ENCODE assay signal across 16 cellular contexts in genomic region chr17:50349241-50349595, GRCh38. TPM values are rescaled to one million over a fixed set of nuclear protein-coding genes. Genes with fewer than 3 reads are reported as not detected.
DNase-seq lines count a peak whose midpoint lies in the region; ATAC-seq lines count a peak whose summit lies in the region.
"Had no signal": no experiment of that assay in that cellular context is flagged by ENCODE, and none has a peak within 500 bp of the region (broad histone marks: within the 10 kb centered on the region; RNA-seq: fewer than 3 reads in every experiment).

No MANE protein-coding gene starts in this region.

- peaks cover 14% of the 10 kb centered on the region for H3K27me3 Mint-ChIP-seq in activated naive CD4-positive, alpha-beta T cell treated with anti-CD3 and anti-CD28 coated beads, Interleukin-2, amount 10 ng/mL, durations not matched to agents 7 days and 5 days
- H3K27me3 Mint-ChIP-seq in activated CD4-positive, alpha-beta memory T cell treated with anti-CD3 and anti-CD28 coated beads, Interleukin-2, amount 10 ng/mL, durations not matched to agents 7 days and 5 days, result no peaks in the 10 kb centered on the region
- H3K27me3 Mint-ChIP-seq in immature natural killer cell (ENCODE audit: low read depth in 3 of 3), result peaks cover 0 to 5% (median 0%) of the 10 kb centered on the region in 3 donors
- H3K27me3 Mint-ChIP-seq in stimulated activated naive B cell treated with anti-CD40 and anti-IgM and Interleukin-4, amounts not matched to agents 10 μg/mL and 1 μg/mL and 100 μg/mL, for 72 hours, result no peaks in the 10 kb centered on the region

- H3K27me3 ChIP-seq in SJCRH30, result peaks cover 5% of the 10 kb centered on the region; the same call in 1 of the 2 replicates
- H3K27me3 ChIP-seq: ascending aorta, right lobe of liver, vagina had no signal

- POLR2A ChIA-PET in activated CD4-positive, alpha-beta memory T cell treated with anti-CD3 and anti-CD28 coated beads, Interleukin-2, amount 10 ng/mL, durations not matched to agents 7 days and 5 days (lab: Charles Lee), result interaction anchor here (1.8 to 7.8 kb wide), 3 partner anchors 12 to 48 kb away, joined by 7 to 60 read pairs (median 56); partner anchors contain the start of genes EME1, LRRC59 and MRPL27

- no peaks in the 10 kb centered on the region for H3K9me3 ChIP-seq in SJCRH30 (replicated peaks)
- H3K9me3 ChIP-seq: ascending aorta, right lobe of liver, vagina had no signal

- peaks cover 7% of the 10 kb centered on the region for H3K36me3 Mint-ChIP-seq in activated naive CD4-positive, alpha-beta T cell treated with anti-CD3 and anti-CD28 coated beads, Interleukin-2, amount 10 ng/mL, durations not matched to agents 7 days and 5 days
- peaks cover 10% of the 10 kb centered on the region for H3K36me3 Mint-ChIP-seq in activated CD4-positive, alpha-beta memory T cell treated with anti-CD3 and anti-CD28 coated beads, Interleukin-2, amount 10 ng/mL, durations not matched to agents 7 days and 5 days (ENCODE audit: low read depth)
- H3K36me3 Mint-ChIP-seq in immature natural killer cell, result no peaks in the 10 kb centered on the region
- peaks cover 7 to 19% of the 10 kb centered on the region in 2 donors for H3K36me3 Mint-ChIP-seq in stimulated activated naive B cell treated with anti-CD40 and anti-IgM and Interleukin-4, amounts not matched to agents 10 μg/mL and 1 μg/mL and 100 μg/mL, for 72 hours

- CTCF ChIA-PET in activated naive CD4-positive, alpha-beta T cell treated with anti-CD3 and anti-CD28 coated beads, Interleukin-2, amount 10 ng/mL, durations not matched to agents 7 days and 5 days (lab: Charles Lee), result interaction anchor here (0.9 to 2.2 kb wide), 5 partner anchors 10 to 131 kb away, joined by 3 to 20 read pairs (median 4); partner anchors contain the start of gene LRRC59
- CTCF ChIA-PET in activated CD4-positive, alpha-beta memory T cell treated with anti-CD3 and anti-CD28 coated beads, Interleukin-2, amount 10 ng/mL, durations not matched to agents 7 days and 5 days (lab: Charles Lee), result interaction anchor here (2.4 to 5.1 kb wide), 2 partner anchors 13 to 48 kb away, joined by 12 to 37 read pairs; partner anchors contain the start of gene LRRC59

- DNase-seq in activated naive CD4-positive, alpha-beta T cell treated with anti-CD3 and anti-CD28 coated beads, Interleukin-2, amount 10 ng/mL, durations not matched to agents 7 days and 5 days, result no peak
- DNase-seq in activated naive CD4-positive, alpha-beta T cell treated with anti-CD3 and anti-CD28 coated beads, Interleukin-2, amount 50 U/mL, for 16 hours, result no peak
- DNase-seq in activated CD4-positive, alpha-beta memory T cell treated with anti-CD3 and anti-CD28 coated beads, Interleukin-2, amount 10 ng/mL, durations not matched to agents 7 days and 5 days, result no peak
- no peak for DNase-seq in immature natural killer cell
- DNase-seq in stimulated activated naive B cell treated with anti-CD40 and anti-IgM and Interleukin-4, amounts not matched to agents 10 μg/mL and 1 μg/mL and 100 μg/mL, for 72 hours, result no peak
- DNase-seq in SJCRH30, result no peak
- DNase-seq: NCI-H1930; NCI-H510A treated with DMSO at 0.1 percent for 48 hours; nucleus accumbens; SIG-M5; stimulated activated CD4-positive, alpha-beta T cell treated with anti-CD3 and anti-CD28 coated beads, Interleukin-1b, Interleukin-23, amount 100 ng/mL, for 48 hours had no signal

- peaks cover 36% of the 10 kb centered on the region for H3K4me1 Mint-ChIP-seq in activated naive CD4-positive, alpha-beta T cell treated with anti-CD3 and anti-CD28 coated beads, Interleukin-2, amount 10 ng/mL, durations not matched to agents 7 days and 5 days
- H3K4me1 Mint-ChIP-seq in activated CD4-positive, alpha-beta memory T cell treated with anti-CD3 and anti-CD28 coated beads, Interleukin-2, amount 10 ng/mL, durations not matched to agents 7 days and 5 days, result peaks cover 41% of the 10 kb centered on the region
- peaks cover 21 to 25% of the 10 kb centered on the region in 2 donors for H3K4me1 Mint-ChIP-seq in immature natural killer cell
- peaks cover 35 to 49% of the 10 kb centered on the region in 2 donors for H3K4me1 Mint-ChIP-seq in stimulated activated naive B cell treated with anti-CD40 and anti-IgM and Interleukin-4, amounts not matched to agents 10 μg/mL and 1 μg/mL and 100 μg/mL, for 72 hours

- no peak overlapping the region for H3K27ac Mint-ChIP-seq in activated naive CD4-positive, alpha-beta T cell treated with anti-CD3 and anti-CD28 coated beads, Interleukin-2, amount 10 ng/mL, durations not matched to agents 7 days and 5 days
- H3K27ac Mint-ChIP-seq in activated CD4-positive, alpha-beta memory T cell treated with anti-CD3 and anti-CD28 coated beads, Interleukin-2, amount 10 ng/mL, durations not matched to agents 7 days and 5 days, result peak overlapping the region; percentile 42
- H3K27ac Mint-ChIP-seq in immature natural killer cell, result no peak overlapping the region
- H3K27ac Mint-ChIP-seq in stimulated activated naive B cell treated with anti-CD40 and anti-IgM and Interleukin-4, amounts not matched to agents 10 μg/mL and 1 μg/mL and 100 μg/mL, for 72 hours, result peak overlapping the region; percentile 57

- no peak overlapping the region for H3K27ac ChIP-seq in SJCRH30
- H3K27ac ChIP-seq: ascending aorta, right lobe of liver, vagina had no signal

- H3K4me1 ChIP-seq in SJCRH30, result no peaks in the 10 kb centered on the region

- ATAC-seq in stimulated activated naive B cell treated with anti-CD40 and anti-IgM and Interleukin-4, amounts not matched to agents 10 μg/mL and 1 μg/mL and 100 μg/mL, for 72 hours (replicated peaks), result no peak
- ATAC-seq in GM18517 (IDR thresholded peaks at IDR 0.05; ENCODE audit: unreplicated experiment) (no peak), HG02970 (IDR thresholded peaks at IDR 0.05; ENCODE audit: low FRiP score, unreplicated experiment) (no peak)
- ATAC-seq: right lobe of liver had no signal

- H3K4me3 ChIP-seq in SJCRH30, result no peak overlapping the region
- H3K4me3 ChIP-seq: ascending aorta, right lobe of liver, vagina had no signal

- no peaks in the 10 kb centered on the region for H3K9me3 Mint-ChIP-seq in activated naive CD4-positive, alpha-beta T cell treated with anti-CD3 and anti-CD28 coated beads, Interleukin-2, amount 10 ng/mL, durations not matched to agents 7 days and 5 days
- no peaks in the 10 kb centered on the region for H3K9me3 Mint-ChIP-seq in activated CD4-positive, alpha-beta memory T cell treated with anti-CD3 and anti-CD28 coated beads, Interleukin-2, amount 10 ng/mL, durations not matched to agents 7 days and 5 days
- H3K9me3 Mint-ChIP-seq in immature natural killer cell, result no peaks in the 10 kb centered on the region
- no peaks in the 10 kb centered on the region for H3K9me3 Mint-ChIP-seq in stimulated activated naive B cell treated with anti-CD40 and anti-IgM and Interleukin-4, amounts not matched to agents 10 μg/mL and 1 μg/mL and 100 μg/mL, for 72 hours

- H3K4me3 Mint-ChIP-seq in activated naive CD4-positive, alpha-beta T cell treated with anti-CD3 and anti-CD28 coated beads, Interleukin-2, amount 10 ng/mL, durations not matched to agents 7 days and 5 days, result peak overlapping the region; percentile 31
- H3K4me3 Mint-ChIP-seq in activated CD4-positive, alpha-beta memory T cell treated with anti-CD3 and anti-CD28 coated beads, Interleukin-2, amount 10 ng/mL, durations not matched to agents 7 days and 5 days, result peak overlapping the region; percentile 35
- H3K4me3 Mint-ChIP-seq in immature natural killer cell, result peak overlapping the region in 3 of 5 donors; percentile 3 to 42 (median 36)
- H3K4me3 Mint-ChIP-seq in stimulated activated naive B cell treated with anti-CD40 and anti-IgM and Interleukin-4, amounts not matched to agents 10 μg/mL and 1 μg/mL and 100 μg/mL, for 72 hours, result no peak overlapping the region

- no peaks in the 10 kb centered on the region for H3K36me3 ChIP-seq in SJCRH30
- H3K36me3 ChIP-seq: right lobe of liver had no signal

RNA-seq across cellular contexts. Expression of gene XYLT2, which starts 3.3 kb away (rescaled TPM):
- total RNA-seq in activated CD4-positive, alpha-beta memory T cell treated with anti-CD3 and anti-CD28 coated beads, Interleukin-2, amount 10 ng/mL, durations not matched to agents 7 days and 5 days, result 10 to 100 TPM; 26.7 to 29.7 TPM
- polyA plus RNA-seq in immature natural killer cell, result 10 to 100 TPM in 1 of 3 donors, 1 to 10 TPM in 2; 6.8 to 17.4 (median 7.1) TPM
- total RNA-seq in SJCRH30 (2014; rRNA removed; shearing (Covaris generic)), result 17.9 and 18.5 TPM in 2 replicates

RNA-seq across cellular contexts. Expression of gene MRPL27, which starts 23.8 kb away (rescaled TPM):
- total RNA-seq in activated CD4-positive, alpha-beta memory T cell treated with anti-CD3 and anti-CD28 coated beads, Interleukin-2, amount 10 ng/mL, durations not matched to agents 7 days and 5 days, result 10 to 100 TPM; 56.5 to 57.5 TPM
- polyA plus RNA-seq in immature natural killer cell, result 10 to 100 TPM; 47.8 to 69.1 (median 49.4) TPM
- total RNA-seq in SJCRH30 (2014; rRNA removed; shearing (Covaris generic)), result 43.8 and 44.4 TPM in 2 replicates

RNA-seq across cellular contexts. Expression of gene EME1, which starts 23.8 kb away (rescaled TPM):
- total RNA-seq in activated CD4-positive, alpha-beta memory T cell treated with anti-CD3 and anti-CD28 coated beads, Interleukin-2, amount 10 ng/mL, durations not matched to agents 7 days and 5 days, result 10 to 100 TPM; 25.1 to 26.1 TPM
- polyA plus RNA-seq in immature natural killer cell, result under 1 TPM in 2 of 3 donors, not detected in 1; 0.47 to 0.85 TPM
- 18.4 and 20.8 TPM in 2 replicates for total RNA-seq in SJCRH30 (2014; rRNA removed; shearing (Covaris generic))
- total RNA-seq: ascending aorta had no signal

RNA-seq across cellular contexts. Expression of gene LRRC59, which starts 48.1 kb away (rescaled TPM):
- total RNA-seq in activated CD4-positive, alpha-beta memory T cell treated with anti-CD3 and anti-CD28 coated beads, Interleukin-2, amount 10 ng/mL, durations not matched to agents 7 days and 5 days, result 10 to 100 TPM; 67.1 to 68.9 TPM
- 10 to 100 TPM; 16.8 to 30.3 (median 23.9) TPM for polyA plus RNA-seq in immature natural killer cell
- total RNA-seq in SJCRH30 (2014; rRNA removed; shearing (Covaris generic)), result 89.4 and 89.5 TPM in 2 replicates

Comparison
In these comparisons a context has a peak if more than half of its experiments do, and no peak if none do; other contexts are left out.
1. H3K27ac Mint-ChIP-seq: peak in activated CD4-positive, alpha-beta memory T cell treated with anti-CD3 and anti-CD28 coated beads, Interleukin-2, amount 10 ng/mL, durations not matched to agents 7 days and 5 days (single experiment) and stimulated activated naive B cell treated with anti-CD40 and anti-IgM and Interleukin-4, amounts not matched to agents 10 μg/mL and 1 μg/mL and 100 μg/mL, for 72 hours (single experiment); none in activated naive CD4-positive, alpha-beta T cell treated with anti-CD3 and anti-CD28 coated beads, Interleukin-2, amount 10 ng/mL, durations not matched to agents 7 days and 5 days (single experiment) and immature natural killer cell (0 of 6).
2. H3K4me3 Mint-ChIP-seq: peak in activated naive CD4-positive, alpha-beta T cell treated with anti-CD3 and anti-CD28 coated beads, Interleukin-2, amount 10 ng/mL, durations not matched to agents 7 days and 5 days (single experiment), activated CD4-positive, alpha-beta memory T cell treated with anti-CD3 and anti-CD28 coated beads, Interleukin-2, amount 10 ng/mL, durations not matched to agents 7 days and 5 days (single experiment) and immature natural killer cell (3 of 5); none in stimulated activated naive B cell treated with anti-CD40 and anti-IgM and Interleukin-4, amounts not matched to agents 10 μg/mL and 1 μg/mL and 100 μg/mL, for 72 hours (0 of 2).